1 cellular context compared by ENCODE assay signal in the genomic region with DNA sequence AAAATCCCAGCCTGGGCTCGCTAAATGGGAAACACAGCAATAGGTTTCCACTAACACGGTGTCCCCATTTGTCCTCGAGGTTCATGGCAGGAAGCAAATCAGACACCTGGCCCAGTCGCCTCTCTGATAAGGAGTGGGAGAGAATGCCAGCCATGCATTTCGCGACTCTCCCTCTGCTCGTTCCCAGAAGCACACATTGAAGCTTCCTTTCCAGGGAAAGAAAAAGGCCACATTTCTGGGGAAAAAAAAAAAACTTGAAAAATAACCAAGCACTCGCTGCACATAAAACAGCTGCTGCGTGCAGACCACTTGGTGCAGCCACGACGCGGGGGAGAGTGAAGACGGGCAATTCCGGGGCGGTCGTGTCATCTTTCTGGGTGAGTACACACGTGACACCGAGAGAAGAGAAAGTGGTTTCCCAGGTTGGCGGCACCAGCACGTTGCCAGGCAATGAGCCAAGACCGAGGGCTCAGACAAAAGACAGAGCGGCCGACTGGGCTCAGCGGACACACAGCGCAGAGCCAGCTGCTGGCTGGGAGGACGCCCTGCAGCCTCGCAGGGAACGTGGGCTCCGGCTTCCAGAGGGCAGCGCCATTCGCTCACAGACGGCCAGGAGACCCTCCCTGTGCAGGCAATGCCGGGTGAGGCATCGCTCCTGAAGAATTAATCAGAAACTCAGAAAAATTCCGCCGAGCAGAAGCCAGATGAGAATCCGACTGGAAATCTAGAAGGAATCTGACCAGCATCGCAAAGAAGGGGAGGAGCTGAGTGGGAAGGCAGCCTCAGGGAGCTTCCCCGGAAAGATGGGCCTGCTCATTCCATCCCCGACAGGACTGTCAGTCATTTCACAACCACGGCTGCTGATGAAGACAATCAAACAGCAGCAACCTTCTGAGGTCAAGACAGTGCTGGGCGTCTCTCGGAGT.
TF ChIP-seq lines count a peak whose summit lies in the region.

No MANE protein-coding gene starts in this region.

TF ChIP-seq in K562, 482 proteins besides CTCF, POLR2A, EP300 and RAD21 (continued from another document and continues in another):
- TF ChIP-seq, protein P1, sequence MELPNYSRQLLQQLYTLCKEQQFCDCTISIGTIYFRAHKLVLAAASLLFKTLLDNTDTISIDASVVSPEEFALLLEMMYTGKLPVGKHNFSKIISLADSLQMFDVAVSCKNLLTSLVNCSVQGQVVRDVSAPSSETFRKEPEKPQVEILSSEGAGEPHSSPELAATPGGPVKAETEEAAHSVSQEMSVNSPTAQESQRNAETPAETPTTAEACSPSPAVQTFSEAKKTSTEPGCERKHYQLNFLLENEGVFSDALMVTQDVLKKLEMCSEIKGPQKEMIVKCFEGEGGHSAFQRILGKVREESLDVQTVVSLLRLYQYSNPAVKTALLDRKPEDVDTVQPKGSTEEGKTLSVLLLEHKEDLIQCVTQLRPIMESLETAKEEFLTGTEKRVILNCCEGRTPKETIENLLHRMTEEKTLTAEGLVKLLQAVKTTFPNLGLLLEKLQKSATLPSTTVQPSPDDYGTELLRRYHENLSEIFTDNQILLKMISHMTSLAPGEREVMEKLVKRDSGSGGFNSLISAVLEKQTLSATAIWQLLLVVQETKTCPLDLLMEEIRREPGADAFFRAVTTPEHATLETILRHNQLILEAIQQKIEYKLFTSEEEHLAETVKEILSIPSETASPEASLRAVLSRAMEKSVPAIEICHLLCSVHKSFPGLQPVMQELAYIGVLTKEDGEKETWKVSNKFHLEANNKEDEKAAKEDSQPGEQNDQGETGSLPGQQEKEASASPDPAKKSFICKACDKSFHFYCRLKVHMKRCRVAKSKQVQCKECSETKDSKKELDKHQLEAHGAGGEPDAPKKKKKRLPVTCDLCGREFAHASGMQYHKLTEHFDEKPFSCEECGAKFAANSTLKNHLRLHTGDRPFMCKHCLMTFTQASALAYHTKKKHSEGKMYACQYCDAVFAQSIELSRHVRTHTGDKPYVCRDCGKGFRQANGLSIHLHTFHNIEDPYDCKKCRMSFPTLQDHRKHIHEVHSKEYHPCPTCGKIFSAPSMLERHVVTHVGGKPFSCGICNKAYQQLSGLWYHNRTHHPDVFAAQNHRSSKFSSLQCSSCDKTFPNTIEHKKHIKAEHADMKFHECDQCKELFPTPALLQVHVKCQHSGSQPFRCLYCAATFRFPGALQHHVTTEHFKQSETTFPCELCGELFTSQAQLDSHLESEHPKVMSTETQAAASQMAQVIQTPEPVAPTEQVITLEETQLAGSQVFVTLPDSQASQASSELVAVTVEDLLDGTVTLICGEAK (IDR thresholded peaks at IDR 0.05) = no peak
- TF ChIP-seq, protein P1 (CRISPR knock-in tag; IDR thresholded peaks at IDR 0.05) = no peak
- TF ChIP-seq CCAR2 (IDR thresholded peaks at IDR 0.05; ENCODE audit: low read depth, low read length) (no peak), SMAD2 (IDR thresholded peaks at IDR 0.05; ENCODE audit: low read depth, low read length) (no peak), LCOR (CRISPR knock-in tag; IDR thresholded peaks at IDR 0.05) (no peak), HCFC1 (IDR thresholded peaks at IDR 0.05; ENCODE audit: low read depth, low read length) (peak; percentile 44), ZNF699 (CRISPR knock-in tag; IDR thresholded peaks at IDR 0.05; ENCODE audit: insufficient replicate concordance) (no peak), RB1 (IDR thresholded peaks at IDR 0.05; ENCODE audit: low read depth) (no peak), RAD51 (IDR thresholded peaks at IDR 0.05; ENCODE audit: borderline replicate concordance, low read depth) (no peak), SP2 (IDR thresholded peaks at IDR 0.05; ENCODE audit: extremely low read depth, low read depth, low read length, poor library complexity, severe bottlenecking) (peak; percentile 50), ZNF146 (CRISPR knock-in tag; IDR thresholded peaks at IDR 0.05; ENCODE audit: unreplicated experiment) (no peak), YBX1 (IDR thresholded peaks at IDR 0.05) (no peak), ZNF584 (CRISPR knock-in tag; IDR thresholded peaks at IDR 0.05; ENCODE audit: low read depth) (no peak), RBM22 (IDR thresholded peaks at IDR 0.05; ENCODE audit: low read depth, low read length, poor library complexity, severe bottlenecking) (no peak), PML (IDR thresholded peaks at IDR 0.05; ENCODE audit: low read length) (no peak), C11orf30 (IDR thresholded peaks at IDR 0.05; ENCODE audit: low read depth) (no peak), DIDO1 (tag; IDR thresholded peaks at IDR 0.05; ENCODE audit: low read depth) (0 out of 2 replicates have a peak, but pooled peaks have one; percentile 63), ZNF766 (CRISPR knock-in tag; conservative IDR thresholded peaks at IDR 0.05) (no peak), RBM25 (IDR thresholded peaks at IDR 0.05; ENCODE audit: low read depth, low read length, severe bottlenecking) (no peak), BHLHE40 (IDR thresholded peaks at IDR 0.05; ENCODE audit: low read length) (0 out of 2 replicates have a peak, but pooled peaks have one; percentile 54), HDAC8 (tag; IDR thresholded peaks at IDR 0.05) (no peak), TBL1XR1 (IDR thresholded peaks at IDR 0.05; ENCODE audit: low read length in 2 of 2) (no peak), ZNF431 (CRISPR knock-in tag; IDR thresholded peaks at IDR 0.05) (no peak), MYBL2 (IDR thresholded peaks at IDR 0.05; ENCODE audit: low read depth) (no peak), MYBL2 (CRISPR knock-in tag; IDR thresholded peaks at IDR 0.05; ENCODE audit: borderline replicate concordance) (no peak), HNRNPK (IDR thresholded peaks at IDR 0.05; ENCODE audit: low read depth, low read length, poor library complexity, severe bottlenecking) (no peak), XRCC5 (IDR thresholded peaks at IDR 0.05; ENCODE audit: low read depth, low read length) (no peak), FOXP1 (CRISPR knock-in tag; IDR thresholded peaks at IDR 0.05) (no peak), MTF1 (CRISPR knock-in tag; IDR thresholded peaks at IDR 0.05; ENCODE audit: borderline replicate concordance) (no peak), ELF1 (tag; IDR thresholded peaks at IDR 0.05) (no peak), NUFIP1 (IDR thresholded peaks at IDR 0.05; ENCODE audit: partially characterized antibody) (no peak), NONO (IDR thresholded peaks at IDR 0.05; ENCODE audit: low read depth in 2 of 2, low read length in 1 of 2) (no peak)
- TF ChIP-seq, protein P2, sequence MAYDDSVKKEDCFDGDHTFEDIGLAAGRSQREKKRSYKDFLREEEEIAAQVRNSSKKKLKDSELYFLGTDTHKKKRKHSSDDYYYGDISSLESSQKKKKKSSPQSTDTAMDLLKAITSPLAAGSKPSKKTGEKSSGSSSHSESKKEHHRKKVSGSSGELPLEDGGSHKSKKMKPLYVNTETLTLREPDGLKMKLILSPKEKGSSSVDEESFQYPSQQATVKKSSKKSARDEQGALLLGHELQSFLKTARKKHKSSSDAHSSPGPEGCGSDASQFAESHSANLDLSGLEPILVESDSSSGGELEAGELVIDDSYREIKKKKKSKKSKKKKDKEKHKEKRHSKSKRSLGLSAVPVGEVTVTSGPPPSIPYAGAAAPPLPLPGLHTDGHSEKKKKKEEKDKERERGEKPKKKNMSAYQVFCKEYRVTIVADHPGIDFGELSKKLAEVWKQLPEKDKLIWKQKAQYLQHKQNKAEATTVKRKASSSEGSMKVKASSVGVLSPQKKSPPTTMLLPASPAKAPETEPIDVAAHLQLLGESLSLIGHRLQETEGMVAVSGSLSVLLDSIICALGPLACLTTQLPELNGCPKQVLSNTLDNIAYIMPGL (CRISPR knock-in tag; IDR thresholded peaks at IDR 0.05) = no peak
- TF ChIP-seq, protein P3, sequence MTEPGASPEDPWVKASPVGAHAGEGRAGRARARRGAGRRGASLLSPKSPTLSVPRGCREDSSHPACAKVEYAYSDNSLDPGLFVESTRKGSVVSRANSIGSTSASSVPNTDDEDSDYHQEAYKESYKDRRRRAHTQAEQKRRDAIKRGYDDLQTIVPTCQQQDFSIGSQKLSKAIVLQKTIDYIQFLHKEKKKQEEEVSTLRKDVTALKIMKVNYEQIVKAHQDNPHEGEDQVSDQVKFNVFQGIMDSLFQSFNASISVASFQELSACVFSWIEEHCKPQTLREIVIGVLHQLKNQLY (CRISPR knock-in tag; conservative IDR thresholded peaks at IDR 0.05) = no peak
- TF ChIP-seq, protein P4, sequence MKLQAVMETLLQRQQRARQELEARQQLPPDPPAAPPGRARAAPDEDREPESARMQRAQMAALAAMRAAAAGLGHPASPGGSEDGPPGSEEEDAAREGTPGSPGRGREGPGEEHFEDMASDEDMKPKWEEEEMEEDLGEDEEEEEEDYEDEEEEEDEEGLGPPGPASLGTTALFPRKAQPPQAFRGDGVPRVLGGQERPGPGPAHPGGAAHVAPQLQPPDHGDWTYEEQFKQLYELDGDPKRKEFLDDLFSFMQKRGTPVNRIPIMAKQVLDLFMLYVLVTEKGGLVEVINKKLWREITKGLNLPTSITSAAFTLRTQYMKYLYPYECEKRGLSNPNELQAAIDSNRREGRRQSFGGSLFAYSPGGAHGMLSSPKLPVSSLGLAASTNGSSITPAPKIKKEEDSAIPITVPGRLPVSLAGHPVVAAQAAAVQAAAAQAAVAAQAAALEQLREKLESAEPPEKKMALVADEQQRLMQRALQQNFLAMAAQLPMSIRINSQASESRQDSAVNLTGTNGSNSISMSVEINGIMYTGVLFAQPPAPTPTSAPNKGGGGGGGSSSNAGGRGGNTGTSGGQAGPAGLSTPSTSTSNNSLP (IDR thresholded peaks at IDR 0.05; ENCODE audit: borderline replicate concordance, low read depth, low read length) = no peak
- TF ChIP-seq, protein P5, sequence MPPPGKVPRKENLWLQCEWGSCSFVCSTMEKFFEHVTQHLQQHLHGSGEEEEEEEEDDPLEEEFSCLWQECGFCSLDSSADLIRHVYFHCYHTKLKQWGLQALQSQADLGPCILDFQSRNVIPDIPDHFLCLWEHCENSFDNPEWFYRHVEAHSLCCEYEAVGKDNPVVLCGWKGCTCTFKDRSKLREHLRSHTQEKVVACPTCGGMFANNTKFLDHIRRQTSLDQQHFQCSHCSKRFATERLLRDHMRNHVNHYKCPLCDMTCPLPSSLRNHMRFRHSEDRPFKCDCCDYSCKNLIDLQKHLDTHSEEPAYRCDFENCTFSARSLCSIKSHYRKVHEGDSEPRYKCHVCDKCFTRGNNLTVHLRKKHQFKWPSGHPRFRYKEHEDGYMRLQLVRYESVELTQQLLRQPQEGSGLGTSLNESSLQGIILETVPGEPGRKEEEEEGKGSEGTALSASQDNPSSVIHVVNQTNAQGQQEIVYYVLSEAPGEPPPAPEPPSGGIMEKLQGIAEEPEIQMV (tag; conservative IDR thresholded peaks at IDR 0.05; ENCODE audit: low read depth) = no peak
- TF ChIP-seq, protein P6, sequence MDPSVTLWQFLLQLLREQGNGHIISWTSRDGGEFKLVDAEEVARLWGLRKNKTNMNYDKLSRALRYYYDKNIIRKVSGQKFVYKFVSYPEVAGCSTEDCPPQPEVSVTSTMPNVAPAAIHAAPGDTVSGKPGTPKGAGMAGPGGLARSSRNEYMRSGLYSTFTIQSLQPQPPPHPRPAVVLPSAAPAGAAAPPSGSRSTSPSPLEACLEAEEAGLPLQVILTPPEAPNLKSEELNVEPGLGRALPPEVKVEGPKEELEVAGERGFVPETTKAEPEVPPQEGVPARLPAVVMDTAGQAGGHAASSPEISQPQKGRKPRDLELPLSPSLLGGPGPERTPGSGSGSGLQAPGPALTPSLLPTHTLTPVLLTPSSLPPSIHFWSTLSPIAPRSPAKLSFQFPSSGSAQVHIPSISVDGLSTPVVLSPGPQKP (CRISPR knock-in tag; IDR thresholded peaks at IDR 0.05) = no peak
- TF ChIP-seq, protein P7, sequence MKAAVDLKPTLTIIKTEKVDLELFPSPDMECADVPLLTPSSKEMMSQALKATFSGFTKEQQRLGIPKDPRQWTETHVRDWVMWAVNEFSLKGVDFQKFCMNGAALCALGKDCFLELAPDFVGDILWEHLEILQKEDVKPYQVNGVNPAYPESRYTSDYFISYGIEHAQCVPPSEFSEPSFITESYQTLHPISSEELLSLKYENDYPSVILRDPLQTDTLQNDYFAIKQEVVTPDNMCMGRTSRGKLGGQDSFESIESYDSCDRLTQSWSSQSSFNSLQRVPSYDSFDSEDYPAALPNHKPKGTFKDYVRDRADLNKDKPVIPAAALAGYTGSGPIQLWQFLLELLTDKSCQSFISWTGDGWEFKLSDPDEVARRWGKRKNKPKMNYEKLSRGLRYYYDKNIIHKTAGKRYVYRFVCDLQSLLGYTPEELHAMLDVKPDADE (conservative IDR thresholded peaks at IDR 0.05; ENCODE audit: control insufficient read depth, low read depth, low read length) = no peak
